In genomic region chr16:75758215-75758614, GRCh38 we compare ENCODE assay signal across 17 cellular contexts. TPM values are rescaled to one million over a fixed set of nuclear protein-coding genes. Genes with fewer than 3 reads are reported as not detected.
DNase-seq lines count a peak whose midpoint lies in the region; ATAC-seq and TF ChIP-seq lines count a peak whose summit lies in the region.
"Had no signal": no experiment of that assay in that cellular context is flagged by ENCODE, and none has a peak within 500 bp of the region (broad histone marks: within the 10 kb centered on the region; RNA-seq: fewer than 3 reads in every experiment).

No MANE protein-coding gene starts in this region.

- no peaks in the 10 kb centered on the region for H3K79me2 ChIP-seq in fibroblast of lung (ENCODE audit: control insufficient read depth, insufficient read depth, low read length)

- no peak overlapping the region for H3K4me2 ChIP-seq in fibroblast of lung (ENCODE audit: extremely low read depth, insufficient read depth, low read length)

- ATAC-seq in GM19043 (IDR thresholded peaks at IDR 0.05; ENCODE audit: low read depth, unreplicated experiment) (peak; percentile 31), GM19397 (IDR thresholded peaks at IDR 0.05; ENCODE audit: unreplicated experiment) (no peak), GM19023 (IDR thresholded peaks at IDR 0.05; ENCODE audit: unreplicated experiment) (no peak)
- ATAC-seq: gastrocnemius medialis, Right ventricle myocardium inferior had no signal

- no peak overlapping the region for H3K9ac ChIP-seq in fibroblast of lung (ENCODE audit: insufficient read depth, low read length)
- H3K9ac ChIP-seq: BLaER1 treated with 17β-estradiol and CSF1 and Interleukin-3, amounts not matched to agents 10 nM and 100 nM had no signal

- H3K36me3 ChIP-seq in fibroblast of lung (ENCODE audit: control insufficient read depth, insufficient read depth, low read length), result no peaks in the 10 kb centered on the region
- H3K36me3 ChIP-seq: BLaER1 treated with 17β-estradiol and CSF1 and Interleukin-3, amounts not matched to agents 10 nM and 100 nM; gastrocnemius medialis had no signal

- no peaks in the 10 kb centered on the region for H4K20me1 ChIP-seq in fibroblast of lung (ENCODE audit: control insufficient read depth, extremely low read depth, insufficient read depth, low read length)
- H4K20me1 ChIP-seq: BLaER1 treated with 17β-estradiol and CSF1 and Interleukin-3, amounts not matched to agents 10 nM and 100 nM had no signal

- H3K27ac ChIP-seq in fibroblast of lung (ENCODE audit: insufficient read depth, low read length), result no peak overlapping the region
- H3K27ac ChIP-seq: BLaER1 treated with 17β-estradiol and CSF1 and Interleukin-3, amounts not matched to agents 10 nM and 100 nM; gastrocnemius medialis had no signal

- H3K4me1 ChIP-seq in fibroblast of lung (ENCODE audit: control insufficient read depth, extremely low read depth, insufficient read depth, low read length), result no peaks in the 10 kb centered on the region
- H3K4me1 ChIP-seq: gastrocnemius medialis had no signal

- H2AFZ ChIP-seq in fibroblast of lung (ENCODE audit: low read length), result no peak overlapping the region

- H3K27me3 ChIP-seq in fibroblast of lung (ENCODE audit: control insufficient read depth, insufficient read depth, low read length), result no peaks in the 10 kb centered on the region
- H3K27me3 ChIP-seq: BLaER1 treated with 17β-estradiol and CSF1 and Interleukin-3, amounts not matched to agents 10 nM and 100 nM; gastrocnemius medialis had no signal

- no peak overlapping the region for H3K4me3 ChIP-seq in fibroblast of lung (replicated peaks in 1 of 4; ENCODE audit: control extremely low read depth in 1 of 4, insufficient read depth in 1 of 4, low read depth in 3 of 4, low read length in 4 of 4)
- H3K4me3 ChIP-seq: BLaER1 treated with 17β-estradiol and CSF1 and Interleukin-3, amounts not matched to agents 10 nM and 100 nM; gastrocnemius medialis had no signal

- no peak for TF ChIP-seq CTCF in fibroblast of lung (conservative IDR thresholded peaks at IDR 0.05 in 1 of 2, IDR thresholded peaks at IDR 0.05 in 1 of 2; ENCODE audit: low read depth in 1 of 2, low read length in 2 of 2)

- H3K9me3 ChIP-seq in fibroblast of lung (ENCODE audit: control insufficient read depth, insufficient read depth, low read depth, low read length), result no peaks in the 10 kb centered on the region
- H3K9me3 ChIP-seq: BLaER1 treated with 17β-estradiol and CSF1 and Interleukin-3, amounts not matched to agents 10 nM and 100 nM; gastrocnemius medialis had no signal

- DNase-seq in AG08396 (ENCODE audit: low spot score) (peak; percentile 34), LHCN-M2 (ENCODE audit: low read depth) (peak; percentile 51), fibroblast of lung (ENCODE audit: low read depth in 2 of 2) (peak; percentile 35 to 82), 8988T (no peak), OCI-M2 (lab: John Stamatoyannopoulos, UW; ENCODE audit: unreplicated experiment) (no peak)
- DNase-seq: activated naive CD8-positive, alpha-beta T cell treated with anti-CD3 and anti-CD28 coated beads, Interleukin-2, amount 10 ng/mL, durations not matched to agents 7 days and 5 days; gastrocnemius medialis; NCI-H1048; NCI-H524; stimulated activated CD4-positive, alpha-beta T cell treated with anti-CD3 and anti-CD28 coated beads, Interleukin-4, amount 100 ng/mL, for 24 hours; stimulated activated naive CD4-positive, alpha-beta T cell treated with Interleukin-2 at 50 U/mL for 16 hours had no signal

RNA-seq across cellular contexts. Expression of gene CPHXL, which starts 31.9 kb away (rescaled TPM):
- not detected in 2 replicates for total RNA-seq in LHCN-M2 (2014; rRNA removed)
- not detected for polyA plus RNA-seq in LHCN-M2 (2012)
- not detected in 2 replicates for total RNA-seq in fibroblast of lung
- polyA plus RNA-seq in fibroblast of lung, result not detected in 2 replicates
- not detected in 2 replicates for polyA plus RNA-seq in fibroblast of lung (2012)
- not detected in 2 replicates for polyA minus RNA-seq in fibroblast of lung (ENCODE audit: low replicate concordance)
- total RNA-seq: activated naive CD8-positive, alpha-beta T cell treated with anti-CD3 and anti-CD28 coated beads, Interleukin-2, amount 10 ng/mL, durations not matched to agents 7 days and 5 days; dermis microvascular lymphatic vessel endothelial cell; gastrocnemius medialis; Right ventricle myocardium inferior had no signal

RNA-seq across cellular contexts. Expression of gene DUXB, which starts 57.0 kb away (rescaled TPM):
- total RNA-seq in LHCN-M2 (2014; rRNA removed) (not detected in 2 replicates), fibroblast of lung (not detected in 2 replicates)
- polyA plus RNA-seq in LHCN-M2 (2012), result not detected
- not detected in 2 replicates for polyA plus RNA-seq in fibroblast of lung
- not detected in 2 replicates for polyA plus RNA-seq in fibroblast of lung (2012)
- polyA minus RNA-seq in fibroblast of lung (ENCODE audit: low replicate concordance), result not detected in 2 replicates
- total RNA-seq: activated naive CD8-positive, alpha-beta T cell treated with anti-CD3 and anti-CD28 coated beads, Interleukin-2, amount 10 ng/mL, durations not matched to agents 7 days and 5 days; dermis microvascular lymphatic vessel endothelial cell; gastrocnemius medialis; Right ventricle myocardium inferior had no signal

Comparison
In these comparisons a context has a peak if more than half of its experiments do, and no peak if none do; other contexts are left out.
1. DNase-seq: peak in AG08396 (single experiment), LHCN-M2 (single experiment) and fibroblast of lung (2 of 2); none in 8988T (single experiment) and OCI-M2 (single experiment).